In genomic region chr1:29563092-29563491, GRCh38 we compare ENCODE assay signal across 13 cellular contexts.
"Had no signal": no experiment of that assay in that cellular context is flagged by ENCODE, and none has a peak within 500 bp of the region (broad histone marks: within the 10 kb centered on the region; RNA-seq: fewer than 3 reads in every experiment).

No MANE protein-coding gene starts in this region.

- H3K27ac Mint-ChIP-seq: activated CD8-positive, alpha-beta T cell treated with anti-CD3 and anti-CD28 coated beads for 36 hours; activated naive CD8-positive, alpha-beta T cell treated with anti-CD3 and anti-CD28 coated beads, Interleukin-2, amount 10 ng/mL, durations not matched to agents 7 days and 5 days; immature natural killer cell; natural killer cell treated with Interleukin-12 subunit alpha and Interleukin-12 subunit beta and Interleukin-15 and Interleukin-18, amount 100 ng/mL, for 72 hours; stimulated activated effector memory CD8-positive, alpha-beta T cell treated with anti-CD3 and anti-CD28 coated beads, Interleukin-12 subunit alpha, Interleukin-12 subunit beta, amount 100 ng/mL, for 72 hours had no signal

- DNase-seq: activated CD4-positive, alpha-beta T cell treated with anti-CD3 and anti-CD28 coated beads for 48 hours; activated CD8-positive, alpha-beta T cell treated with anti-CD3 and anti-CD28 coated beads for 36 hours; activated naive CD8-positive, alpha-beta T cell treated with anti-CD3 and anti-CD28 coated beads, Interleukin-2, amount 10 ng/mL, durations not matched to agents 7 days and 5 days; anterior cingulate cortex; effector CD8-positive, alpha-beta T cell; head of caudate nucleus; immature natural killer cell; nucleus accumbens had no signal

- H3K27me3 Mint-ChIP-seq: activated CD8-positive, alpha-beta T cell treated with anti-CD3 and anti-CD28 coated beads for 36 hours; activated naive CD8-positive, alpha-beta T cell treated with anti-CD3 and anti-CD28 coated beads, Interleukin-2, amount 10 ng/mL, durations not matched to agents 7 days and 5 days; central memory CD8-positive, alpha-beta T cell had no signal

- H3K4me3 Mint-ChIP-seq: activated CD8-positive, alpha-beta T cell treated with anti-CD3 and anti-CD28 coated beads for 36 hours; activated naive CD8-positive, alpha-beta T cell treated with anti-CD3 and anti-CD28 coated beads, Interleukin-2, amount 10 ng/mL, durations not matched to agents 7 days and 5 days; central memory CD8-positive, alpha-beta T cell; natural killer cell treated with Interleukin-12 subunit alpha and Interleukin-12 subunit beta and Interleukin-15 and Interleukin-18, amount 100 ng/mL, for 72 hours; stimulated activated effector memory CD8-positive, alpha-beta T cell treated with anti-CD3 and anti-CD28 coated beads, Interleukin-12 subunit alpha, Interleukin-12 subunit beta, amount 100 ng/mL, for 72 hours had no signal

- H3K36me3 Mint-ChIP-seq: activated naive CD8-positive, alpha-beta T cell treated with anti-CD3 and anti-CD28 coated beads, Interleukin-2, amount 10 ng/mL, durations not matched to agents 7 days and 5 days; stimulated activated effector memory CD8-positive, alpha-beta T cell treated with anti-CD3 and anti-CD28 coated beads, Interleukin-12 subunit alpha, Interleukin-12 subunit beta, amount 100 ng/mL, for 72 hours had no signal

- H3K27me3 ChIP-seq: brain microvascular endothelial cell had no signal

- H3K36me3 ChIP-seq: brain microvascular endothelial cell had no signal

- ATAC-seq: activated CD8-positive, alpha-beta T cell treated with anti-CD3 and anti-CD28 coated beads for 36 hours; natural killer cell treated with Interleukin-12 subunit alpha and Interleukin-12 subunit beta and Interleukin-15 and Interleukin-18, amount 100 ng/mL, for 72 hours; stimulated activated effector memory CD8-positive, alpha-beta T cell treated with anti-CD3 and anti-CD28 coated beads, Interleukin-12 subunit alpha, Interleukin-12 subunit beta, amount 100 ng/mL, for 72 hours had no signal

- H3K4me3 ChIP-seq: coronary artery had no signal

- H3K27ac ChIP-seq: brain microvascular endothelial cell, coronary artery had no signal

- H3K4me1 Mint-ChIP-seq: activated naive CD8-positive, alpha-beta T cell treated with anti-CD3 and anti-CD28 coated beads, Interleukin-2, amount 10 ng/mL, durations not matched to agents 7 days and 5 days; central memory CD8-positive, alpha-beta T cell; immature natural killer cell; stimulated activated effector memory CD8-positive, alpha-beta T cell treated with anti-CD3 and anti-CD28 coated beads, Interleukin-12 subunit alpha, Interleukin-12 subunit beta, amount 100 ng/mL, for 72 hours had no signal
